ENCODE assay signal across 35 cellular contexts in genomic region chr9:74533253-74533652, GRCh38.
"Had no signal": no experiment of that assay in that cellular context is flagged by ENCODE, and none has a peak within 500 bp of the region (broad histone marks: within the 10 kb centered on the region; RNA-seq: fewer than 3 reads in every experiment).

No MANE protein-coding gene starts in this region.

- H3K4me3 ChIP-seq: MG63 had no signal

- H3K27ac ChIP-seq: KMS-11 had no signal

- H3K36me3 ChIP-seq: MG63 had no signal

- H3K4me2 ChIP-seq: KMS-11 had no signal

- H3K9me3 ChIP-seq: MG63 had no signal

- H3K27me3 ChIP-seq: MG63 had no signal

- H3K9ac ChIP-seq: KMS-11 had no signal

- DNase-seq: Karpas-422, Kasumi-1, MG63, MM.1S, MV-4-11, NCI-H1048, NCI-H1092, NCI-H1092 treated with DMSO at 0.1 percent for 48 hours, NCI-H1105, NCI-H1105 treated with DMSO at 0.1 percent for 48 hours, NCI-H1417, NCI-H1417 treated with DMSO at 0.1 percent for 48 hours, NCI-H1436, NCI-H1436 treated with DMSO at 0.1 percent for 48 hours, NCI-H1694, NCI-H1694 treated with DMSO at 0.1 percent for 48 hours, NCI-H187, NCI-H187 treated with DMSO at 0.1 percent for 48 hours, NCI-H1930, NCI-H2029, NCI-H2029 treated with DMSO at 0.1 percent for 48 hours, NCI-H2081, NCI-H2081 treated with DMSO at 0.1 percent for 48 hours, NCI-H2107, NCI-H2171, NCI-H2171 treated with DMSO at 0.1 percent for 48 hours, NCI-H2227 treated with DMSO at 0.1 percent for 48 hours, NCI-H226, NCI-H345, NCI-H446, NCI-H446 treated with DMSO at 0.1 percent for 48 hours, NCI-H510A, NCI-H510A treated with DMSO at 0.1 percent for 48 hours, NCI-H524 had no signal
